ENCODE assay signal across 6 cellular contexts in genomic region chr10:133379801-133380666, GRCh38. TPM values are rescaled to one million over a fixed set of nuclear protein-coding genes. Genes with fewer than 3 reads are reported as not detected.
DNase-seq lines count a peak whose midpoint lies in the region; ATAC-seq and TF ChIP-seq lines count a peak whose summit lies in the region.

No MANE protein-coding gene starts in this region.

- peak overlapping the region; percentile 44 for H3K4me3 Mint-ChIP-seq in activated CD4-positive, alpha-beta T cell treated with anti-CD3 and anti-CD28 coated beads for 36 hours

- no peak for ATAC-seq in activated CD4-positive, alpha-beta T cell treated with anti-CD3 and anti-CD28 coated beads for 36 hours
- ATAC-seq in left cardiac atrium (peak in 1 of 2 donors; percentile 10), HG03439 (IDR thresholded peaks at IDR 0.05; ENCODE audit: unreplicated experiment) (no peak)

- no peak for TF ChIP-seq CTCF in tibial artery (IDR thresholded peaks at IDR 0.05)

- H3K36me3 ChIP-seq in tibial artery, result peaks cover 4 to 23% (median 14%) of the 10 kb centered on the region in 3 donors

- H3K27ac ChIP-seq in tibial artery, result peak overlapping the region; percentile 64 to 77

- intact Hi-C loops in activated CD4-positive, alpha-beta T cell treated with anti-CD3 and anti-CD28 coated beads for 36 hours (cut with DNase I, micrococcal nuclease), result loop anchor here (1.0 to 10.0 kb wide), 9 partner anchors 10 to 1045 kb away; partner anchors contain the start of genes INPP5A (in 2 of the 2), FUOM (in 1 of the 2), LRRC27 (in 1 of the 2) and MTG1 (in 1 of the 2)
- intact Hi-C loops in left cardiac atrium (cut with DNase I) (no loop called here), tibial artery (cut with DNase I; ENCODE audit: low total_unique reads) (loop anchor here (5.0 kb wide), 2 partner anchors 73 to 118 kb away; partner anchors contain the start of genes TUBGCP2 and ZNF511)

- no peaks in the 10 kb centered on the region for H3K27me3 ChIP-seq in tibial artery

- POLR2A ChIA-PET in activated CD4-positive, alpha-beta T cell treated with anti-CD3 and anti-CD28 coated beads for 36 hours (lab: Charles Lee), result interaction anchor here (1.3 kb wide), 1 partner anchor 10 kb away, joined by 3 read pairs; no protein-coding TSS in a partner anchor

- no peak for DNase-seq in activated CD4-positive, alpha-beta T cell treated with anti-CD3 and anti-CD28 coated beads for 36 hours
- DNase-seq in activated CD4-positive, alpha-beta T cell treated with anti-CD3 and anti-CD28 coated beads for 4 hours, result no peak
- peak; percentile 38 for DNase-seq in left cardiac atrium
- DNase-seq in tibial artery, result no peak
- DNase-seq in GDM1 (lab: John Stamatoyannopoulos, UW), result no peak

- H3K4me1 ChIP-seq in tibial artery, result peaks cover 0 to 22% (median 18%) of the 10 kb centered on the region in 4 donors

- no peaks in the 10 kb centered on the region for H3K9me3 Mint-ChIP-seq in activated CD4-positive, alpha-beta T cell treated with anti-CD3 and anti-CD28 coated beads for 36 hours (ENCODE audit: low read depth)

- H3K4me1 Mint-ChIP-seq in activated CD4-positive, alpha-beta T cell treated with anti-CD3 and anti-CD28 coated beads for 36 hours, result no peaks in the 10 kb centered on the region

- no peaks in the 10 kb centered on the region for H3K36me3 Mint-ChIP-seq in activated CD4-positive, alpha-beta T cell treated with anti-CD3 and anti-CD28 coated beads for 36 hours (ENCODE audit: low read depth)

- no peaks in the 10 kb centered on the region for H3K27me3 Mint-ChIP-seq in activated CD4-positive, alpha-beta T cell treated with anti-CD3 and anti-CD28 coated beads for 36 hours

- peak overlapping the region; percentile 81 to 96 for H3K4me3 ChIP-seq in tibial artery

- CTCF ChIA-PET in activated CD4-positive, alpha-beta T cell treated with anti-CD3 and anti-CD28 coated beads for 36 hours (lab: Charles Lee), result no interaction called here

- H3K9me3 ChIP-seq in tibial artery, result no peaks in the 10 kb centered on the region

- H3K27ac Mint-ChIP-seq in activated CD4-positive, alpha-beta T cell treated with anti-CD3 and anti-CD28 coated beads for 36 hours, result no peak overlapping the region

RNA-seq across cellular contexts. Expression of gene PAOX, which starts 1.0 kb away (rescaled TPM):
- total RNA-seq in activated CD4-positive, alpha-beta T cell treated with anti-CD3 and anti-CD28 coated beads for 36 hours, result 1 to 10 TPM; 3.0 to 6.2 TPM
- total RNA-seq in left cardiac atrium, result 1 to 10 TPM; 2.9 TPM

RNA-seq across cellular contexts. Expression of gene ECHS1, which starts 6.9 kb away (rescaled TPM):
- 10 to 100 TPM; 42.0 to 56.7 TPM for total RNA-seq in activated CD4-positive, alpha-beta T cell treated with anti-CD3 and anti-CD28 coated beads for 36 hours
- total RNA-seq in left cardiac atrium, result 100 to 1,000 TPM; 106 to 135 TPM

RNA-seq across cellular contexts. Expression of gene MTG1, which starts 13.9 kb away (rescaled TPM):
- total RNA-seq in activated CD4-positive, alpha-beta T cell treated with anti-CD3 and anti-CD28 coated beads for 36 hours, result 10 to 100 TPM; 46.9 to 52.1 TPM
- 10 to 100 TPM; 18.8 to 23.2 TPM for total RNA-seq in left cardiac atrium

RNA-seq across cellular contexts. Expression of gene FUOM, which starts 22.2 kb away (rescaled TPM):
- 10 to 100 TPM; 28.3 to 37.0 TPM for total RNA-seq in activated CD4-positive, alpha-beta T cell treated with anti-CD3 and anti-CD28 coated beads for 36 hours
- 10 to 100 TPM; 16.2 to 19.8 TPM for total RNA-seq in left cardiac atrium

RNA-seq across cellular contexts. Expression of gene PRAP1, which starts 32.9 kb away (rescaled TPM):
- total RNA-seq in activated CD4-positive, alpha-beta T cell treated with anti-CD3 and anti-CD28 coated beads for 36 hours, result not detected
- not detected for total RNA-seq in left cardiac atrium

Comparison
In these comparisons a context has a peak if more than half of its experiments do, and no peak if none do; other contexts are left out.
1. intact Hi-C loops: an anchor here in activated CD4-positive, alpha-beta T cell treated with anti-CD3 and anti-CD28 coated beads for 36 hours (1.0 to 10.0 kb wide) and tibial artery (5.0 kb wide); none called in left cardiac atrium.